In genomic region chr20:47453167-47453782, GRCh38 we compare ENCODE assay signal across 7 cellular contexts. TPM values are rescaled to one million over a fixed set of nuclear protein-coding genes. Genes with fewer than 3 reads are reported as not detected.
DNase-seq lines count a peak whose midpoint lies in the region; ATAC-seq, FAIRE-seq and TF ChIP-seq lines count a peak whose summit lies in the region.

No MANE protein-coding gene starts in this region.

- peak; percentile 77 for ATAC-seq in GM18861 (IDR thresholded peaks at IDR 0.05; ENCODE audit: unreplicated experiment)
- peak; percentile 82 for ATAC-seq in HG02623 (IDR thresholded peaks at IDR 0.05; ENCODE audit: unreplicated experiment)

- FAIRE-seq in frontal cortex (lab: Jason Lieb, UNC): no peak

- H3K36me3 ChIP-seq in mammary epithelial cell (ENCODE audit: insufficient read depth, low read length): no peaks in the 10 kb centered on the region
- no peaks in the 10 kb centered on the region for H3K36me3 ChIP-seq in thyroid gland

- H3K79me2 ChIP-seq in mammary epithelial cell (ENCODE audit: insufficient read depth, low read length): no peaks in the 10 kb centered on the region

- CTCF ChIA-PET in mammary epithelial cell (lab: Charles Lee; ENCODE audit: low non-redundant PET): no interaction called here

- intact Hi-C loops in mammary epithelial cell (cut with micrococcal nuclease): loop anchor here (1.0 to 10.0 kb wide), 2 partner anchors 61 to 178 kb away; no protein-coding TSS in a partner anchor
- intact Hi-C loops in thyroid gland (cut with DNase I): no loop called here

- dilution Hi-C loops in mammary epithelial cell (cut with HindIII; ENCODE audit: low sequenced_read_pairs): no loop called here

- peak overlapping the region; percentile 77 for H3K4me2 ChIP-seq in mammary epithelial cell (ENCODE audit: insufficient read depth, low read depth, low read length)

- H3K9ac ChIP-seq in mammary epithelial cell (ENCODE audit: insufficient read depth, low read length): peak overlapping the region; percentile 54

- H3K4me1 ChIP-seq in mammary epithelial cell (ENCODE audit: insufficient read depth, low read length) (peaks cover 35% of the 10 kb centered on the region), thyroid gland (no peaks in the 10 kb centered on the region)

- no peak for TF ChIP-seq POLR2A in thyroid gland (IDR thresholded peaks at IDR 0.05)

- 0% methylated on average over 4 of the region's 4 CpGs for WGBS in mammary epithelial cell (ENCODE audit: low coverage, missing lambda C conversion rate)
- 79 to 83% methylated on average over 4 of the region's 4 CpGs for WGBS in thyroid gland, 2 donors

- in situ Hi-C loops in mammary epithelial cell (cut with MboI; ENCODE audit: low sequenced_read_pairs in 2 of 2): loop anchor here in 1 of 2 donors (5.0 kb wide), 1 partner anchor 61 kb away; no protein-coding TSS in a partner anchor

- TF ChIP-seq CTCF in mammary epithelial cell (conservative IDR thresholded peaks at IDR 0.05 in 1 of 2, IDR thresholded peaks at IDR 0.05 in 1 of 2; ENCODE audit: extremely low read depth in 1 of 2, insufficient read depth in 1 of 2, low read depth in 1 of 2, low read length in 2 of 2): no peak
- no peak for TF ChIP-seq CTCF in thyroid gland (IDR thresholded peaks at IDR 0.05)

- no TSS peak for BruUV-seq in mammary epithelial cell (replicated peaks; lab: Mats Ljungman, UMichigan)

- peak; percentile 51 for DNase-seq in OCI-M1 (lab: John Stamatoyannopoulos, UW)
- peak; percentile 95 for DNase-seq in mammary epithelial cell
- DNase-seq in stimulated activated CD4-positive, alpha-beta T cell treated with anti-CD3 and anti-CD28 coated beads, TNF-alpha, amount 100 ng/mL, for 24 hours (ENCODE audit: low read depth in 3 of 3): peak in 2 of 3 experiments; percentile 14 to 49
- no peak for DNase-seq in thyroid gland
- DNase-seq in frontal cortex (ENCODE audit: low spot score in 2 of 2): no peak

- H3K9me3 ChIP-seq in mammary epithelial cell (replicated peaks; ENCODE audit: insufficient read depth, low read length): no peaks in the 10 kb centered on the region
- H3K9me3 ChIP-seq in thyroid gland: no peaks in the 10 kb centered on the region

- H4K20me1 ChIP-seq in mammary epithelial cell (ENCODE audit: insufficient read depth, low read length): no peaks in the 10 kb centered on the region

- H3K27ac ChIP-seq in mammary epithelial cell (ENCODE audit: insufficient read depth, low read depth, low read length) (peak overlapping the region; percentile 99), thyroid gland (no peak overlapping the region)

- H2AFZ ChIP-seq in mammary epithelial cell (ENCODE audit: low read depth, low read length): peak overlapping the region; percentile 78

- no peaks in the 10 kb centered on the region for H3K27me3 ChIP-seq in mammary epithelial cell (ENCODE audit: insufficient read depth, low read length)
- H3K27me3 ChIP-seq in thyroid gland: no peaks in the 10 kb centered on the region

- H3K4me3 ChIP-seq in mammary epithelial cell (replicated peaks in 1 of 3; ENCODE audit: insufficient read depth in 1 of 3, low read depth in 2 of 3, low read length in 3 of 3) (no peak overlapping the region), thyroid gland (replicated peaks in 1 of 3) (no peak overlapping the region)

RNA-seq across cellular contexts. Expression of gene NCOA3, which starts 48.4 kb away (rescaled TPM):
- total RNA-seq in mammary epithelial cell (10 to 100 TPM; 26.7 to 29.6 TPM), thyroid gland (10 to 100 TPM; 28.7 to 45.2 (median 36.8) TPM), frontal cortex (42.0 TPM)
- polyA plus RNA-seq in mammary epithelial cell: 15.5 TPM
- 39.6 TPM for polyA minus RNA-seq in mammary epithelial cell

Comparison
In these comparisons a context has a peak if more than half of its experiments do, and no peak if none do; other contexts are left out.
1. DNase-seq: peak in OCI-M1 (single experiment), mammary epithelial cell (single experiment) and stimulated activated CD4-positive, alpha-beta T cell treated with anti-CD3 and anti-CD28 coated beads, TNF-alpha, amount 100 ng/mL, for 24 hours (2 of 3); none in thyroid gland (0 of 2) and frontal cortex (0 of 2).